In the genomic region with DNA sequence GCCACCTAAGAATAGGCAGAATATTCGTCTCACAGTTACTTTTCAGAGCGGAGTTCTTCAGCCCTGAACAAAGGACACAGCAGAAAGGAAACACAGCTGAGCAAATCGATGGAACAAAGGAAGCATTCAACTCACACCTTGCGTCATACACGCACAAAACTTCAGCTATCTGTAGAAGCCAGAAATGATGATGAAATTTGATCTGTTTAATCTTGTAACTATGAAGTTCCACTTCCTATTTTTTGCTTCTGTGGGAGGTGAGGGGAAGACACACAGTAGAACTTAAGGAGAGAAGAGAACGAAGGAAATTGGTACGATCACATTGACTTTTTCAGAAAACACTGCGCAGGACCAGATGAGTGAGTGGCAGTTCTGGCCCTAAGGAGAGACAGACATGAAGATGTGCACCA, we compare ENCODE assay signal across 10 cellular contexts. TPM values are rescaled to one million over a fixed set of nuclear protein-coding genes. Genes with fewer than 3 reads are reported as not detected.
DNase-seq lines count a peak whose midpoint lies in the region; ATAC-seq and TF ChIP-seq lines count a peak whose summit lies in the region.
"Had no signal": no experiment of that assay in that cellular context is flagged by ENCODE, and none has a peak within 500 bp of the region (broad histone marks: within the 10 kb centered on the region; RNA-seq: fewer than 3 reads in every experiment).

No MANE protein-coding gene starts in this region.

- H3K4me2 ChIP-seq in IMR-90 (ENCODE audit: low read depth, low read length) (peak overlapping the region; percentile 55), PC-3 (ENCODE audit: low read length) (peak overlapping the region; percentile 46), fibroblast of lung (ENCODE audit: extremely low read depth, insufficient read depth, low read length) (no peak overlapping the region)

- H4K20me1 ChIP-seq in IMR-90 (ENCODE audit: insufficient read depth, low read length) (peaks cover 36% of the 10 kb centered on the region), PC-3 (ENCODE audit: low read length) (no peaks in the 10 kb centered on the region), fibroblast of lung (ENCODE audit: control insufficient read depth, extremely low read depth, insufficient read depth, low read length) (no peaks in the 10 kb centered on the region)

- no peak for TF ChIP-seq RAD21 in IMR-90 (IDR thresholded peaks at IDR 0.05; ENCODE audit: low read length)

- WGBS in IMR-90 (ENCODE audit: extremely low coverage in 2 of 2, insufficient read length in 1 of 2), 2 experiments: 69% methylated on average over 5 of the region's 8 CpGs; no CpG with 5 or more reads in 1 of the 2 experiments

- H3F3A ChIP-seq in PC-3 (ENCODE audit: low read length, unreplicated experiment): no peaks in the 10 kb centered on the region

- H3K9me3 ChIP-seq in IMR-90 (ENCODE audit: control insufficient read depth, insufficient read depth, low read length) (no peaks in the 10 kb centered on the region), PC-3 (ENCODE audit: low read length) (no peaks in the 10 kb centered on the region), fibroblast of lung (ENCODE audit: control insufficient read depth, insufficient read depth, low read depth, low read length) (no peaks in the 10 kb centered on the region)
- H3K9me3 ChIP-seq: sigmoid colon had no signal

- H3K9me2 ChIP-seq in PC-3 (replicated peaks; ENCODE audit: low read length): no peaks in the 10 kb centered on the region

- dilution Hi-C loops in IMR-90 (cut with HindIII; ENCODE audit: low sequenced_read_pairs, unreplicated experiment): no loop called here

- in situ Hi-C loops in IMR-90 (cut with MboI; ENCODE audit: low sequenced_read_pairs): no loop called here

- TF ChIP-seq CTCF in IMR-90 (conservative IDR thresholded peaks at IDR 0.05; ENCODE audit: low read depth, low read length): no peak
- no peak for TF ChIP-seq CTCF in PC-3 (conservative IDR thresholded peaks at IDR 0.05; ENCODE audit: low read depth, low read length)
- TF ChIP-seq CTCF in fibroblast of lung (conservative IDR thresholded peaks at IDR 0.05 in 1 of 2, IDR thresholded peaks at IDR 0.05 in 1 of 2; ENCODE audit: low read depth in 1 of 2, low read length in 2 of 2): no peak

- H3K23ac ChIP-seq in IMR-90 (ENCODE audit: low read depth, low read length): peak overlapping the region; percentile 43; the same call in 1 of the 2 replicates

- H3K9ac ChIP-seq in IMR-90 (ENCODE audit: low read depth, low read length): no peak overlapping the region
- no peak overlapping the region for H3K9ac ChIP-seq in PC-3 (ENCODE audit: low read length)
- H3K9ac ChIP-seq in fibroblast of lung (ENCODE audit: insufficient read depth, low read length): no peak overlapping the region

- intact Hi-C loops in IMR-90 (cut with micrococcal nuclease) (no loop called here), PC-3 (cut with micrococcal nuclease) (no loop called here)
- intact Hi-C loops in activated T-helper 2 cell treated with anti-CD3 and anti-CD28 coated beads, Interferon-gamma antibody, Interleukin-2, Interleukin-4, amounts not matched to agents 10 μg/mL and 5 μg/mL and 100 μg/mL, durations not matched to agents 14 hours and 24 hours and 36 hours (cut with micrococcal nuclease): no loop called here
- intact Hi-C loops in activated T-helper 1 cell treated with anti-CD3 and anti-CD28 coated beads, Interleukin-12 subunit alpha, Interleukin-12 subunit beta, Interleukin-2, Interleukin-4 antibody, amounts not matched to agents 30 ng/mL and 10 ng/mL and 1 ng/mL, durations not matched to agents 14 hours and 24 hours and 36 hours (cut with micrococcal nuclease): no loop called here

- no peak overlapping the region for H3K56ac ChIP-seq in IMR-90 (ENCODE audit: extremely low read depth, insufficient read depth, low read length)

- H2BK20ac ChIP-seq in IMR-90 (ENCODE audit: low read depth, low read length): no peak overlapping the region

- no peak overlapping the region for H4K91ac ChIP-seq in IMR-90 (ENCODE audit: insufficient read depth, low read depth, low read length)

- no peak overlapping the region for H4K5ac ChIP-seq in IMR-90 (ENCODE audit: low read depth, low read length)

- H3K4me1 ChIP-seq in IMR-90 (ENCODE audit: control insufficient read depth, insufficient read depth, low read length) (peaks cover 1% of the 10 kb centered on the region; the same call in 1 of the 2 replicates), PC-3 (ENCODE audit: insufficient read depth, low read length) (peaks cover 22% of the 10 kb centered on the region), fibroblast of lung (ENCODE audit: control insufficient read depth, extremely low read depth, insufficient read depth, low read length) (peaks cover 2% of the 10 kb centered on the region)

- H2BK15ac ChIP-seq in IMR-90 (ENCODE audit: low read depth, low read length): no peak overlapping the region

- H3K36me3 ChIP-seq in IMR-90 (ENCODE audit: control insufficient read depth, insufficient read depth, low read length) (no peaks in the 10 kb centered on the region), PC-3 (ENCODE audit: low read depth, low read length) (no peaks in the 10 kb centered on the region), fibroblast of lung (ENCODE audit: control insufficient read depth, insufficient read depth, low read length) (no peaks in the 10 kb centered on the region)
- H3K36me3 ChIP-seq: sigmoid colon had no signal

- H3K18ac ChIP-seq in IMR-90 (ENCODE audit: low read depth, low read length): no peak overlapping the region

- H2BK5ac ChIP-seq in IMR-90 (ENCODE audit: low read depth, low read length, poor library complexity, severe bottlenecking): no peak overlapping the region

- BruUV-seq in IMR-90 (replicated peaks; lab: Mats Ljungman, UMichigan): no TSS peak
- BruUV-seq in PC-3 (replicated peaks; lab: Mats Ljungman, UMichigan): no TSS peak

- H3K9me3 Mint-ChIP-seq in activated T-helper 2 cell treated with anti-CD3 and anti-CD28 coated beads, Interferon-gamma antibody, Interleukin-2, Interleukin-4, amounts not matched to agents 10 μg/mL and 5 μg/mL and 100 μg/mL, durations not matched to agents 14 hours and 24 hours and 36 hours: no peaks in the 10 kb centered on the region
- H3K9me3 Mint-ChIP-seq in activated T-helper 1 cell treated with anti-CD3 and anti-CD28 coated beads, Interleukin-12 subunit alpha, Interleukin-12 subunit beta, Interleukin-2, Interleukin-4 antibody, amounts not matched to agents 30 ng/mL and 10 ng/mL and 1 ng/mL, durations not matched to agents 14 hours and 24 hours and 36 hours: no peaks in the 10 kb centered on the region
- H3K9me3 Mint-ChIP-seq: activated CD4-positive, alpha-beta T cell treated with anti-CD3 and anti-CD28 coated beads, Interleukin-2, amount 10 ng/mL, durations not matched to agents 7 days and 5 days had no signal

- H2BK120ac ChIP-seq in IMR-90 (ENCODE audit: low read depth, low read length): no peak overlapping the region

- no peaks in the 10 kb centered on the region for H3K36me3 Mint-ChIP-seq in activated T-helper 2 cell treated with anti-CD3 and anti-CD28 coated beads, Interferon-gamma antibody, Interleukin-2, Interleukin-4, amounts not matched to agents 10 μg/mL and 5 μg/mL and 100 μg/mL, durations not matched to agents 14 hours and 24 hours and 36 hours (ENCODE audit: low read depth)
- no peaks in the 10 kb centered on the region for H3K36me3 Mint-ChIP-seq in activated T-helper 1 cell treated with anti-CD3 and anti-CD28 coated beads, Interleukin-12 subunit alpha, Interleukin-12 subunit beta, Interleukin-2, Interleukin-4 antibody, amounts not matched to agents 30 ng/mL and 10 ng/mL and 1 ng/mL, durations not matched to agents 14 hours and 24 hours and 36 hours (ENCODE audit: low read depth)

- no peak overlapping the region for H3K14ac ChIP-seq in IMR-90 (replicated peaks; ENCODE audit: low read depth, low read length)

- H3K4me1 Mint-ChIP-seq in activated T-helper 2 cell treated with anti-CD3 and anti-CD28 coated beads, Interferon-gamma antibody, Interleukin-2, Interleukin-4, amounts not matched to agents 10 μg/mL and 5 μg/mL and 100 μg/mL, durations not matched to agents 14 hours and 24 hours and 36 hours (ENCODE audit: low read depth): no peaks in the 10 kb centered on the region
- no peaks in the 10 kb centered on the region for H3K4me1 Mint-ChIP-seq in activated T-helper 1 cell treated with anti-CD3 and anti-CD28 coated beads, Interleukin-12 subunit alpha, Interleukin-12 subunit beta, Interleukin-2, Interleukin-4 antibody, amounts not matched to agents 30 ng/mL and 10 ng/mL and 1 ng/mL, durations not matched to agents 14 hours and 24 hours and 36 hours (ENCODE audit: low read depth)
- H3K4me1 Mint-ChIP-seq: activated CD4-positive, alpha-beta T cell treated with anti-CD3 and anti-CD28 coated beads, Interleukin-2, amount 10 ng/mL, durations not matched to agents 7 days and 5 days had no signal

- H3K4me3 ChIP-seq in IMR-90 (ENCODE audit: insufficient read depth, low read depth, low read length) (no peak overlapping the region), PC-3 (ENCODE audit: low read length) (no peak overlapping the region), fibroblast of lung (replicated peaks in 1 of 4; ENCODE audit: control extremely low read depth in 1 of 4, insufficient read depth in 1 of 4, low read depth in 3 of 4, low read length in 4 of 4) (no peak overlapping the region)
- H3K4me3 ChIP-seq: sigmoid colon had no signal

- TF ChIP-seq POLR2A in IMR-90 (IDR thresholded peaks at IDR 0.05; ENCODE audit: low read depth, low read length): no peak

- H3K27me3 ChIP-seq in IMR-90 (ENCODE audit: control insufficient read depth, insufficient read depth, low read length): peaks cover 5% of the 10 kb centered on the region; the same call in 1 of the 2 replicates
- no peaks in the 10 kb centered on the region for H3K27me3 ChIP-seq in PC-3 (ENCODE audit: low read length)
- no peaks in the 10 kb centered on the region for H3K27me3 ChIP-seq in fibroblast of lung (ENCODE audit: control insufficient read depth, insufficient read depth, low read length)
- H3K27me3 ChIP-seq: sigmoid colon had no signal

- POLR2A ChIA-PET in IMR-90 (lab: Charles Lee; ENCODE audit: unreplicated experiment) (no interaction called here), PC-3 (lab: Charles Lee; ENCODE audit: unreplicated experiment) (no interaction called here)

- H3K27me3 Mint-ChIP-seq in activated T-helper 2 cell treated with anti-CD3 and anti-CD28 coated beads, Interferon-gamma antibody, Interleukin-2, Interleukin-4, amounts not matched to agents 10 μg/mL and 5 μg/mL and 100 μg/mL, durations not matched to agents 14 hours and 24 hours and 36 hours (ENCODE audit: low read depth): peaks cover 21% of the 10 kb centered on the region
- H3K27me3 Mint-ChIP-seq in activated T-helper 1 cell treated with anti-CD3 and anti-CD28 coated beads, Interleukin-12 subunit alpha, Interleukin-12 subunit beta, Interleukin-2, Interleukin-4 antibody, amounts not matched to agents 30 ng/mL and 10 ng/mL and 1 ng/mL, durations not matched to agents 14 hours and 24 hours and 36 hours (ENCODE audit: insufficient read depth): peaks cover 7% of the 10 kb centered on the region

- H3K79me2 ChIP-seq in PC-3 (ENCODE audit: low read length): no peaks in the 10 kb centered on the region
- peaks cover 3% of the 10 kb centered on the region for H3K79me2 ChIP-seq in fibroblast of lung (ENCODE audit: control insufficient read depth, insufficient read depth, low read length)

- H3K4me3 Mint-ChIP-seq in activated T-helper 2 cell treated with anti-CD3 and anti-CD28 coated beads, Interferon-gamma antibody, Interleukin-2, Interleukin-4, amounts not matched to agents 10 μg/mL and 5 μg/mL and 100 μg/mL, durations not matched to agents 14 hours and 24 hours and 36 hours (ENCODE audit: low read depth): no peak overlapping the region
- H3K4me3 Mint-ChIP-seq in activated T-helper 1 cell treated with anti-CD3 and anti-CD28 coated beads, Interleukin-12 subunit alpha, Interleukin-12 subunit beta, Interleukin-2, Interleukin-4 antibody, amounts not matched to agents 30 ng/mL and 10 ng/mL and 1 ng/mL, durations not matched to agents 14 hours and 24 hours and 36 hours: no peak overlapping the region
- H3K4me3 Mint-ChIP-seq: activated CD4-positive, alpha-beta T cell treated with anti-CD3 and anti-CD28 coated beads, Interleukin-2, amount 10 ng/mL, durations not matched to agents 7 days and 5 days had no signal

- DNase-seq in IMR-90 (peak; percentile 85), PC-3 (peak; percentile 62), fibroblast of lung (ENCODE audit: low read depth in 2 of 2) (peak; percentile 80 to 92), putamen (ENCODE audit: low spot score) (peak; percentile 86), NCI-H187 (lab: John Stamatoyannopoulos, UW) (no peak)
- no peak for DNase-seq in activated T-helper 2 cell treated with anti-CD3 and anti-CD28 coated beads, Interferon-gamma antibody, Interleukin-2, Interleukin-4, amounts not matched to agents 10 μg/mL and 5 μg/mL and 100 μg/mL, durations not matched to agents 14 hours and 24 hours and 36 hours (ENCODE audit: low spot score)
- no peak for DNase-seq in activated T-helper 1 cell treated with anti-CD3 and anti-CD28 coated beads, Interleukin-12 subunit alpha, Interleukin-12 subunit beta, Interleukin-2, Interleukin-4 antibody, amounts not matched to agents 30 ng/mL and 10 ng/mL and 1 ng/mL, durations not matched to agents 14 hours and 24 hours and 36 hours (ENCODE audit: low spot score)
- DNase-seq: activated CD4-positive, alpha-beta T cell treated with anti-CD3 and anti-CD28 coated beads, Interleukin-2, amount 10 ng/mL, durations not matched to agents 7 days and 5 days; sigmoid colon had no signal

- H3K4ac ChIP-seq in IMR-90 (ENCODE audit: low read depth, low read length): no peak overlapping the region

- CTCF ChIA-PET in IMR-90 (lab: Yijun Ruan, JAX) (no interaction called here), PC-3 (lab: Charles Lee) (no interaction called here)

- no peak overlapping the region for H3K27ac Mint-ChIP-seq in activated T-helper 2 cell treated with anti-CD3 and anti-CD28 coated beads, Interferon-gamma antibody, Interleukin-2, Interleukin-4, amounts not matched to agents 10 μg/mL and 5 μg/mL and 100 μg/mL, durations not matched to agents 14 hours and 24 hours and 36 hours
- H3K27ac Mint-ChIP-seq in activated T-helper 1 cell treated with anti-CD3 and anti-CD28 coated beads, Interleukin-12 subunit alpha, Interleukin-12 subunit beta, Interleukin-2, Interleukin-4 antibody, amounts not matched to agents 30 ng/mL and 10 ng/mL and 1 ng/mL, durations not matched to agents 14 hours and 24 hours and 36 hours: no peak overlapping the region
- H3K27ac Mint-ChIP-seq: activated CD4-positive, alpha-beta T cell treated with anti-CD3 and anti-CD28 coated beads, Interleukin-2, amount 10 ng/mL, durations not matched to agents 7 days and 5 days had no signal

- no peak overlapping the region for H2AK9ac ChIP-seq in IMR-90 (replicated peaks; ENCODE audit: low read depth, low read length, poor library complexity)

- H3K27ac ChIP-seq in IMR-90 (ENCODE audit: insufficient read depth, low read length) (no peak overlapping the region), PC-3 (ENCODE audit: low read length) (peak overlapping the region; percentile 34), fibroblast of lung (ENCODE audit: insufficient read depth, low read length) (no peak overlapping the region)

- no peak overlapping the region for H2AFZ ChIP-seq in IMR-90 (replicated peaks; ENCODE audit: low read length, poor library complexity)
- no peak overlapping the region for H2AFZ ChIP-seq in PC-3 (ENCODE audit: low read length)
- H2AFZ ChIP-seq in fibroblast of lung (ENCODE audit: low read length): no peak overlapping the region

- no peak overlapping the region for H4K8ac ChIP-seq in IMR-90 (ENCODE audit: low read depth in 2 of 2, low read length in 2 of 2)

- H3K9me1 ChIP-seq in IMR-90 (ENCODE audit: insufficient read depth, low read length): no peaks in the 10 kb centered on the region; the same call in none of the 2 replicates

- no peak overlapping the region for H2AK5ac ChIP-seq in IMR-90 (ENCODE audit: low read depth, low read length)

- H3K79me1 ChIP-seq in IMR-90 (ENCODE audit: low read depth in 1 of 2, low read length in 2 of 2): peaks cover 19 to 70% of the 10 kb centered on the region in 2 experiments

- ATAC-seq in IMR-90 (ENCODE audit: low read depth) (peak; percentile 28), PC-3 (peak; percentile 85), HG02852 (IDR thresholded peaks at IDR 0.05; ENCODE audit: unreplicated experiment) (no peak)

RNA-seq across cellular contexts. Expression of gene FAM171A1, which starts 26.2 kb away (rescaled TPM):
- total RNA-seq in IMR-90 (2012; rRNA removed) (20.3 and 26.1 TPM in 2 replicates), PC-3 (2014; rRNA removed) (10.4 and 10.7 TPM in 2 replicates), fibroblast of lung (6.2 and 8.8 TPM in 2 replicates)
- polyA plus RNA-seq in IMR-90 (2012; rRNA removed) (28.1 and 30.6 TPM in 2 replicates), fibroblast of lung (10.3 and 24.9 TPM in 2 replicates)
- polyA plus RNA-seq in IMR-90 (2012; cell fraction: cytosol; rRNA removed): 25.0 and 34.3 TPM in 2 replicates
- 13.1 and 16.1 TPM in 2 replicates for polyA plus RNA-seq in IMR-90 (2012; cell fraction: nucleus; rRNA removed; ENCODE audit: low replicate concordance)
- polyA plus RNA-seq in fibroblast of lung (2012): 11.0 and 24.0 TPM in 2 replicates
- polyA minus RNA-seq in fibroblast of lung (ENCODE audit: low replicate concordance): 8.9 and 25.3 TPM in 2 replicates
- 2.9 and 3.6 TPM in 2 replicates for total RNA-seq in activated T-helper 2 cell treated with anti-CD3 and anti-CD28 coated beads, Interferon-gamma antibody, Interleukin-2, Interleukin-4, amounts not matched to agents 10 μg/mL and 5 μg/mL and 100 μg/mL, durations not matched to agents 14 hours and 24 hours and 36 hours
- total RNA-seq in activated T-helper 1 cell treated with anti-CD3 and anti-CD28 coated beads, Interleukin-12 subunit alpha, Interleukin-12 subunit beta, Interleukin-2, Interleukin-4 antibody, amounts not matched to agents 30 ng/mL and 10 ng/mL and 1 ng/mL, durations not matched to agents 14 hours and 24 hours and 36 hours: 0.96 and 1.5 TPM in 2 replicates

Comparison
In these comparisons a context has a peak if more than half of its experiments do, and no peak if none do; other contexts are left out.
1. DNase-seq: peak in IMR-90 (single experiment), PC-3 (single experiment), fibroblast of lung (2 of 2) and putamen (single experiment); none in activated T-helper 2 cell treated with anti-CD3 and anti-CD28 coated beads, Interferon-gamma antibody, Interleukin-2, Interleukin-4, amounts not matched to agents 10 μg/mL and 5 μg/mL and 100 μg/mL, durations not matched to agents 14 hours and 24 hours and 36 hours (single experiment), activated T-helper 1 cell treated with anti-CD3 and anti-CD28 coated beads, Interleukin-12 subunit alpha, Interleukin-12 subunit beta, Interleukin-2, Interleukin-4 antibody, amounts not matched to agents 30 ng/mL and 10 ng/mL and 1 ng/mL, durations not matched to agents 14 hours and 24 hours and 36 hours (single experiment) and NCI-H187 (0 of 2).